Comparison of ENCODE assay signal across 15 cellular contexts in the genomic region with DNA sequence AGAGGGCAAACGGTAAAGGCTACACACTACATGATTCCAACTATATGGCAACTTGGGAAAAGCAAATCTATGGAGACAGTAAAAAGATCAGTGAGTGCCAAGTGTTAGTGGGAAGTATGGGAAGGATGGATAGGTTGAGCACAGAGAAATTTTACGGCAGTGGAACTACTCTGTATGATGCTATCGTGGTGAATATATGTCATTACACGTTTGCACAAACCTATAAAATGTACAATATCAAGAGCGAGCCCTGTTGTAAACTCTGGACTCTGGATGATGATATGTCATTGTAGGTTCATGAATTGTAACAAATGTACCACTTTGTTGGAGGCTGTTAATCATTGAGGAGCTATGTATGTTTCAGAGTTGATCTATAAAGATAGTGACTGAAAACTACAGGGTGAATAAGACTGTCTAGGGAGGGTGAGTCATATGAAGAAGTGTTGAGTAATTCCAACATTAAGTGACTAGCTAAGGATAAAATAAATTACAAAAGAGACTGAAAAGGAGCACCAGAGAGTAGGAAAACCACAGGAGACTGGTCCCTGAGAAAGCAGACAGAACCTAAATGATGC.
DNase-seq lines count a peak whose midpoint lies in the region; ATAC-seq and TF ChIP-seq lines count a peak whose summit lies in the region.
"Had no signal": no experiment of that assay in that cellular context is flagged by ENCODE, and none has a peak within 500 bp of the region (broad histone marks: within the 10 kb centered on the region; RNA-seq: fewer than 3 reads in every experiment).

No MANE protein-coding gene starts in this region.

- H3K36me3 Mint-ChIP-seq in endodermal cell (ENCODE audit: low read depth): no peaks in the 10 kb centered on the region
- H3K36me3 Mint-ChIP-seq: activated naive CD8-positive, alpha-beta T cell treated with anti-CD3 and anti-CD28 coated beads for 36 hours had no signal

- no peaks in the 10 kb centered on the region for H3K27me3 Mint-ChIP-seq in endodermal cell (ENCODE audit: insufficient read depth)
- H3K27me3 Mint-ChIP-seq: activated CD4-positive, alpha-beta memory T cell treated with anti-CD3 and anti-CD28 coated beads, Interleukin-2, amount 10 ng/mL, durations not matched to agents 7 days and 5 days; activated naive CD8-positive, alpha-beta T cell treated with anti-CD3 and anti-CD28 coated beads for 36 hours had no signal

- no peak overlapping the region for H3K4me3 ChIP-seq in suprapubic skin
- no peak overlapping the region for H3K4me3 ChIP-seq in endodermal cell (ENCODE audit: low read length)
- H3K4me3 ChIP-seq: lung had no signal

- no peaks in the 10 kb centered on the region for H3K36me3 ChIP-seq in suprapubic skin
- no peaks in the 10 kb centered on the region for H3K36me3 ChIP-seq in endodermal cell (ENCODE audit: control insufficient read depth, insufficient read depth, low read length)

- H3K27ac ChIP-seq in suprapubic skin: no peak overlapping the region
- H3K27ac ChIP-seq in endodermal cell (ENCODE audit: low read depth, low read length): no peak overlapping the region

- H3K4me1 ChIP-seq in suprapubic skin: no peaks in the 10 kb centered on the region
- H3K4me1 ChIP-seq in endodermal cell (ENCODE audit: control insufficient read depth, insufficient read depth, low read length): peaks cover under 1% of the 10 kb centered on the region

- no peaks in the 10 kb centered on the region for H3K9me3 Mint-ChIP-seq in endodermal cell

- H3K4me1 Mint-ChIP-seq in endodermal cell: peaks cover 8% of the 10 kb centered on the region
- H3K4me1 Mint-ChIP-seq: activated CD4-positive, alpha-beta memory T cell treated with anti-CD3 and anti-CD28 coated beads, Interleukin-2, amount 10 ng/mL, durations not matched to agents 7 days and 5 days; activated naive CD8-positive, alpha-beta T cell treated with anti-CD3 and anti-CD28 coated beads for 36 hours had no signal

- no peak overlapping the region for H3K9ac ChIP-seq in endodermal cell (ENCODE audit: extremely low read depth, low read length, poor library complexity, severe bottlenecking)

- no peak overlapping the region for H3K27ac Mint-ChIP-seq in endodermal cell
- H3K27ac Mint-ChIP-seq: activated CD4-positive, alpha-beta memory T cell treated with anti-CD3 and anti-CD28 coated beads, Interleukin-2, amount 10 ng/mL, durations not matched to agents 7 days and 5 days; activated naive CD8-positive, alpha-beta T cell treated with anti-CD3 and anti-CD28 coated beads for 36 hours had no signal

- DNase-seq in T1000 (lab: John Stamatoyannopoulos, UW): peak; percentile 6
- DNase-seq in non-pigmented ciliary epithelial cell (ENCODE audit: low read depth): peak; percentile 9
- no peak for DNase-seq in superior temporal gyrus (ENCODE audit: extremely low spot score)
- no peak for DNase-seq in C1 segment of cervical spinal cord (lab: John Stamatoyannopoulos, UW)
- no peak for DNase-seq in suprapubic skin (ENCODE audit: low spot score in 2 of 2)
- DNase-seq in endodermal cell: no peak
- DNase-seq: activated CD4-positive, alpha-beta memory T cell treated with anti-CD3 and anti-CD28 coated beads, Interleukin-2, amount 10 ng/mL, durations not matched to agents 7 days and 5 days; activated naive CD8-positive, alpha-beta T cell treated with anti-CD3 and anti-CD28 coated beads for 36 hours; IMR-90; NCI-H2081; stimulated activated CD4-positive, alpha-beta T cell treated with anti-CD3 and anti-CD28 coated beads, Interleukin-1b, Interleukin-23, amount 100 ng/mL, for 48 hours; stimulated activated naive CD4-positive, alpha-beta T cell treated with Interleukin-2 at 50 U/mL for 16 hours had no signal

- no peak for TF ChIP-seq POLR2A in suprapubic skin (IDR thresholded peaks at IDR 0.05)

- H3K9me3 ChIP-seq in suprapubic skin (no peaks in the 10 kb centered on the region), endodermal cell (ENCODE audit: control insufficient read depth, low read length) (no peaks in the 10 kb centered on the region)

- no peak overlapping the region for H3K4me3 Mint-ChIP-seq in endodermal cell
- H3K4me3 Mint-ChIP-seq: activated CD4-positive, alpha-beta memory T cell treated with anti-CD3 and anti-CD28 coated beads, Interleukin-2, amount 10 ng/mL, durations not matched to agents 7 days and 5 days; activated naive CD8-positive, alpha-beta T cell treated with anti-CD3 and anti-CD28 coated beads for 36 hours had no signal

- TF ChIP-seq CTCF in suprapubic skin (IDR thresholded peaks at IDR 0.05): no peak
- TF ChIP-seq CTCF in endodermal cell (conservative IDR thresholded peaks at IDR 0.05): no peak

- 81% methylated on average over 5 of the region's 5 CpGs for WGBS in suprapubic skin
- 83 to 94% methylated on average over 2 to 5 of the region's 5 CpGs for WGBS in endodermal cell (ENCODE audit: insufficient coverage in 1 of 2, insufficient read length in 1 of 2), 2 experiments

- H3K27me3 ChIP-seq in suprapubic skin (no peaks in the 10 kb centered on the region), endodermal cell (ENCODE audit: control insufficient read depth, insufficient read depth, low read length, poor library complexity, severe bottlenecking) (no peaks in the 10 kb centered on the region)

- ATAC-seq in GM19025 (IDR thresholded peaks at IDR 0.05; ENCODE audit: low read depth, unreplicated experiment) (peak; percentile 85), HG02981 (IDR thresholded peaks at IDR 0.05; ENCODE audit: unreplicated experiment) (peak; percentile 90)

- no peak for TF ChIP-seq EP300 in suprapubic skin (IDR thresholded peaks at IDR 0.05)

Comparison
In these comparisons a context has a peak if more than half of its experiments do, and no peak if none do; other contexts are left out.
1. DNase-seq: peak in T1000 (single experiment) and non-pigmented ciliary epithelial cell (single experiment); none in superior temporal gyrus (single experiment), C1 segment of cervical spinal cord (0 of 14), suprapubic skin (0 of 2) and endodermal cell (single experiment).